ENCODE assay signal across 8 cellular contexts in the genomic region with DNA sequence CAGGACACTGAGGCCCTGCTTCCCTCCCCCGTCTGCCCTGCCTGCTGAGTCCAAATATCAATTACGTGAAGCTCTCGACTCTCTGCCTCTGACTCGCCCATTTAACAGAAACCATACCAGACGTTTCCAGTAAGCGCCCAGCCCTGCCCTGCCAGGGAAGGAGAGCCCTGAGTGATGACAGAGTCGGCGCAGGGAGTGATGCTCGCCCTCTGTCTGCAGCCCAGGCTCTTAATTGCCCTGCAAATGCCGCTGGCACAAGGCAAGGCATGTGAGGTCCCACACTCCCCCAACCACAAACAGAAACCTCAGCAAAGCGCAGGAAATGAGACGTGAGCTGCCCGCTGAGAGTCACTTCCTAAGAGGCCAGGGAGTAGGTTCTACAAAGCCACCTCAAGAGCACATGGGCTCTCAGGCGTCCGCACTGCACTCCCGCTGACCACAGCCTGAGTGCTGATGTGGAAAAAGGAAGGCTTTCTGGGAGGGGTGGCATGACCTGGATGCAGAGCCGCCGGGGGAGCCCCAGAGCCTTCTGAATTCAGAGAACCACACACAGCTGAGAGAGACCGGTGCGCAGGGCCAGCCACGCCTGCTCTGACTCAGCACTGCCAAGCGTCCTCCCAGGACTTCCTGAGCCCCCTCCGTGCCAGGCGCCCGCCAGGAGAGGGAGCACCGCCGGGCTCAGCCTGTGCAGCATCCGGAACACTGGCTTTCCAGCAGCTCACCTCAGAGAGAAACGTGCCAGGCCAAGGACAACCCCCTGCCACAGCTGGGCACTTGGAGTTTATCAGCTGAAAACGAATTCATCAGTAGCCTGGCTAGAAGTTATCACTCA. TPM values are rescaled to one million over a fixed set of nuclear protein-coding genes. Genes with fewer than 3 reads are reported as not detected.
DNase-seq lines count a peak whose midpoint lies in the region; ATAC-seq and TF ChIP-seq lines count a peak whose summit lies in the region.

No MANE protein-coding gene starts in this region.

- H3K4me1 ChIP-seq in lower lobe of right lung: peaks cover 52% of the 10 kb centered on the region

- CTCF ChIA-PET in AG04450 (lab: Charles Lee): interaction anchor here (0.8 to 1.9 kb wide), 4 partner anchors 10 to 193 kb away, joined by 3 to 6 read pairs (median 4); no protein-coding TSS in a partner anchor

- H3K36me3 ChIP-seq in lower lobe of right lung: no peaks in the 10 kb centered on the region

- intact Hi-C loops in lower lobe of right lung (cut with DNase I): no loop called here

- H3K9me3 ChIP-seq in AG04450 (ENCODE audit: control insufficient read depth, insufficient read depth, low read length) (no peaks in the 10 kb centered on the region), lower lobe of right lung (no peaks in the 10 kb centered on the region)

- peak; percentile 56 for TF ChIP-seq CTCF in AG04450 (IDR thresholded peaks at IDR 0.05; ENCODE audit: low read depth, low read length)
- TF ChIP-seq CTCF in lower lobe of right lung (IDR thresholded peaks at IDR 0.05): peak; percentile 37

- POLR2A ChIA-PET in AG04450 (lab: Yijun Ruan, JAX): interaction anchor here (0.8 to 1.0 kb wide), 2 partner anchors 21 to 55 kb away, joined by 4 to 6 read pairs; partner anchors contain the start of gene RNF4

- ATAC-seq in GM18517 (IDR thresholded peaks at IDR 0.05; ENCODE audit: unreplicated experiment): peak; percentile 71
- peak; percentile 49 for ATAC-seq in HG03097 (IDR thresholded peaks at IDR 0.05; ENCODE audit: low FRiP score, unreplicated experiment)
- ATAC-seq in lower lobe of right lung: peak; percentile 90 to 93

- DNase-seq in AG04450 (ENCODE audit: low read depth, low spot score) (peak; percentile 33), NCI-H510A (lab: John Stamatoyannopoulos, UW) (peak; percentile 73), dermis microvascular lymphatic vessel endothelial cell (ENCODE audit: low read depth in 2 of 2) (peak; percentile 73 to 93), lower lobe of right lung (peak; percentile 87)
- DNase-seq in activated CD4-positive, alpha-beta T cell treated with anti-CD3 and anti-CD28 coated beads, Interleukin-2, amount 50 U/mL, for 4 hours: peak; percentile 82 to 85
- peak; percentile 73 to 74 for DNase-seq in stimulated activated CD4-positive, alpha-beta T cell treated with anti-CD3 and anti-CD28 coated beads, Interleukin-4, amount 100 ng/mL, for 48 hours (ENCODE audit: low read depth in 2 of 2)

- H3K4me3 ChIP-seq in AG04450 (ENCODE audit: low read depth, low read length): peak overlapping the region; percentile 49
- H3K4me3 ChIP-seq in lower lobe of right lung: peak overlapping the region; percentile 40

- H3K27ac ChIP-seq in AG04450 (ENCODE audit: low read depth, low read length) (no peak overlapping the region), lower lobe of right lung (peak overlapping the region; percentile 79)

- H3K27me3 ChIP-seq in AG04450 (ENCODE audit: control insufficient read depth, insufficient read depth, low read length) (peaks cover 35% of the 10 kb centered on the region), lower lobe of right lung (ENCODE audit: low read depth) (peaks cover 5% of the 10 kb centered on the region)

RNA-seq across cellular contexts. Expression of gene ZFYVE28, which starts 5.3 kb away (rescaled TPM):
- polyA plus RNA-seq in AG04450 (2011; rRNA removed): 2.2 and 3.1 TPM in 2 replicates
- polyA minus RNA-seq in AG04450 (2011; rRNA and poly(A)+ RNA removed): 1.4 and 3.5 TPM in 2 replicates
- 1.8 and 3.5 TPM in 2 replicates for total RNA-seq in dermis microvascular lymphatic vessel endothelial cell
- 12.9 TPM for total RNA-seq in lower lobe of right lung

RNA-seq across cellular contexts. Expression of gene CFAP99, which starts 5.7 kb away (rescaled TPM):
- not detected in 2 replicates for polyA plus RNA-seq in AG04450 (2011; rRNA removed)
- not detected in 2 replicates for polyA minus RNA-seq in AG04450 (2011; rRNA and poly(A)+ RNA removed)
- total RNA-seq in dermis microvascular lymphatic vessel endothelial cell (not detected in 2 replicates), lower lobe of right lung (4.3 TPM)

RNA-seq across cellular contexts. Expression of gene RNF4, which starts 55.8 kb away (rescaled TPM):
- 83.1 and 95.4 TPM in 2 replicates for polyA plus RNA-seq in AG04450 (2011; rRNA removed)
- polyA minus RNA-seq in AG04450 (2011; rRNA and poly(A)+ RNA removed): 84.3 and 91.9 TPM in 2 replicates
- total RNA-seq in dermis microvascular lymphatic vessel endothelial cell (31.1 and 36.9 TPM in 2 replicates), lower lobe of right lung (39.3 TPM)

Comparison
In these comparisons a context has a peak if more than half of its experiments do, and no peak if none do; other contexts are left out.
1. DNase-seq: peak in every context shown above with its lines; median percentile 87 in lower lobe of right lung; 84 in activated CD4-positive, alpha-beta T cell treated with anti-CD3 and anti-CD28 coated beads, Interleukin-2, amount 50 U/mL, for 4 hours; 83 in dermis microvascular lymphatic vessel endothelial cell; 74 in stimulated activated CD4-positive, alpha-beta T cell treated with anti-CD3 and anti-CD28 coated beads, Interleukin-4, amount 100 ng/mL, for 48 hours; 73 in NCI-H510A; 33 in AG04450.